In the genomic region with DNA sequence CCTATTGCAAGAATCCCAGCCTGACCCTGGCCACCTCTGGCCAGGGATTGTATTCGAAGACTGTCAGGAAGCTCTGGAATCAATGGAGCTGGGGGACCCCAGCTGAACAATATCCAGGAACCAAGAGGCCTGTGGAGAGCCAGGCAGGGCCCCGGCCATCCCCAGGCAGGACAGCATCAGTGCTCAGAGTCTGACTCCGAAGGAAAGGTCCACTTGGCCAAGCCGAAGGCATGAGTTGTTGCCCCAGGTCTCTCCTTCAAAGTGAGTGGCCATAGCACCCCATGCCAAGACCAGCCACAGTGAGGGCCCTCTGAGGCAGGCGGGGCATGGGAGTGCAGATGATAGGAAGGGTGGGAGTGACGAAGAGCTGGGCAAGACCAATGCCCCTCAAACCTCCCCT, we compare ENCODE assay signal across 29 cellular contexts.
"Had no signal": no experiment of that assay in that cellular context is flagged by ENCODE, and none has a peak within 500 bp of the region (broad histone marks: within the 10 kb centered on the region; RNA-seq: fewer than 3 reads in every experiment).

No MANE protein-coding gene starts in this region.

- ATAC-seq: activated T-cell treated with anti-CD3 and anti-CD28 coated beads, Interleukin-2, amount 50 U/mL, for 72 hours; effector memory CD8-positive, alpha-beta T cell; foreskin keratinocyte; gastrocnemius medialis; heart left ventricle; WTC11 had no signal

- H3K9me3 ChIP-seq: esophagus muscularis mucosa, gastrocnemius medialis, heart left ventricle had no signal

- DNase-seq: activated CD4-positive, alpha-beta memory T cell treated with anti-CD3 and anti-CD28 coated beads, Interleukin-2, amount 10 ng/mL, durations not matched to agents 7 days and 5 days; activated CD4-positive, alpha-beta T cell treated with anti-CD3 and anti-CD28 coated beads for 1 hour; activated CD4-positive, alpha-beta T cell treated with anti-CD3 and anti-CD28 coated beads for 4 hours; activated CD4-positive, alpha-beta T cell treated with anti-CD3 and anti-CD28 coated beads, Interleukin-2, amount 10 ng/mL, durations not matched to agents 7 days and 5 days; activated CD4-positive, alpha-beta T cell treated with anti-CD3 and anti-CD28 coated beads, Interleukin-2, amount 50 U/mL, for 4 hours; activated CD8-positive, alpha-beta memory T cell treated with anti-CD3 and anti-CD28 coated beads, Interleukin-2, amount 50 U/mL, for 48 hours; activated effector memory CD4-positive, alpha-beta T cell treated with Interleukin-2 at 50 U/mL for 16 hours; activated gamma-delta T cell treated with Interleukin-2 at 50 U/mL for 16 hours; activated naive CD4-positive, alpha-beta T cell treated with anti-CD3 and anti-CD28 coated beads, Interleukin-2, amount 50 U/mL, for 16 hours; activated naive CD4-positive, alpha-beta T cell treated with Interleukin-2 at 50 U/mL for 16 hours; activated T-cell treated with anti-CD3 and anti-CD28 coated beads for 4 hours; activated T-cell treated with anti-CD3 and anti-CD28 coated beads, Interleukin-2, amount 50 U/mL, for 24 hours; activated T-cell treated with anti-CD3 and anti-CD28 coated beads, Interleukin-2, amount 50 U/mL, for 72 hours; amniotic stem cell; anterior cingulate cortex; brain microvascular endothelial cell; cortex of kidney; dermis blood vessel endothelial cell; effector CD4-positive, alpha-beta T cell; effector memory CD8-positive, alpha-beta T cell; erythroblast; foreskin keratinocyte; gastrocnemius medialis; glutamatergic neuron; heart left ventricle; T-helper 2 cell had no signal

- H3K36me3 ChIP-seq: brain microvascular endothelial cell, esophagus muscularis mucosa, gastrocnemius medialis, heart left ventricle had no signal

- H3K27me3 ChIP-seq: brain microvascular endothelial cell, foreskin keratinocyte had no signal

- H3K4me1 ChIP-seq: esophagus muscularis mucosa, foreskin keratinocyte, gastrocnemius medialis, heart left ventricle had no signal

- H3K4me3 ChIP-seq: esophagus muscularis mucosa, gastrocnemius medialis, heart left ventricle had no signal

- H3K27ac ChIP-seq: brain microvascular endothelial cell, esophagus muscularis mucosa, foreskin keratinocyte, gastrocnemius medialis, heart left ventricle, VCaP had no signal
